In genomic region chr12:42735869-42736361, GRCh38 we compare ENCODE assay signal across 15 cellular contexts.
DNase-seq lines count a peak whose midpoint lies in the region; ATAC-seq, FAIRE-seq and TF ChIP-seq lines count a peak whose summit lies in the region.
"Had no signal": no experiment of that assay in that cellular context is flagged by ENCODE, and none has a peak within 500 bp of the region (broad histone marks: within the 10 kb centered on the region; RNA-seq: fewer than 3 reads in every experiment).

No MANE protein-coding gene starts in this region.

- POLR2A ChIA-PET in activated CD4-positive, alpha-beta T cell treated with anti-CD3 and anti-CD28 coated beads, Interleukin-2, amount 10 ng/mL, durations not matched to agents 7 days and 5 days (lab: Charles Lee), result no interaction called here

- intact Hi-C loops in gastrocnemius medialis (cut with DNase I; ENCODE audit: low total_unique reads), result no loop called here

- H3K27ac Mint-ChIP-seq in activated CD4-positive, alpha-beta T cell treated with anti-CD3 and anti-CD28 coated beads, Interleukin-2, amount 10 ng/mL, durations not matched to agents 7 days and 5 days, result no peak overlapping the region
- H3K27ac Mint-ChIP-seq: activated B cell treated with CpG ODN at 0.5 μM for 24 hours; stimulated activated memory B cell treated with anti-CD40 and anti-IgM and Interleukin-4, amounts not matched to agents 10 μg/mL and 1 μg/mL and 100 μg/mL, for 72 hours had no signal

- H3K4me1 ChIP-seq in hepatocyte (ENCODE audit: insufficient read depth) (peaks cover 22% of the 10 kb centered on the region), gastrocnemius medialis (peaks cover 30 to 39% of the 10 kb centered on the region in 2 donors)

- in situ Hi-C loops in gastrocnemius medialis (cut with MboI; ENCODE audit: low sequenced_read_pairs in 4 of 4), result no loop called here

- no peaks in the 10 kb centered on the region for H3K9me3 ChIP-seq in hepatocyte (ENCODE audit: low read depth)
- no peaks in the 10 kb centered on the region for H3K9me3 ChIP-seq in gastrocnemius medialis

- TF ChIP-seq POLR2A in gastrocnemius medialis (IDR thresholded peaks at IDR 0.05), result no peak

- H3K27me3 ChIP-seq in bronchial epithelial cell (ENCODE audit: control insufficient read depth, insufficient read depth, low read length), result no peaks in the 10 kb centered on the region
- H3K27me3 ChIP-seq in hepatocyte, result no peaks in the 10 kb centered on the region
- H3K27me3 ChIP-seq in gastrocnemius medialis, result no peaks in the 10 kb centered on the region

- peak overlapping the region; percentile 48 for H3K4me2 ChIP-seq in hepatocyte

- H3K27me3 Mint-ChIP-seq in activated CD4-positive, alpha-beta T cell treated with anti-CD3 and anti-CD28 coated beads, Interleukin-2, amount 10 ng/mL, durations not matched to agents 7 days and 5 days, result no peaks in the 10 kb centered on the region
- H3K27me3 Mint-ChIP-seq: activated B cell treated with CpG ODN at 0.5 μM for 24 hours; stimulated activated memory B cell treated with anti-CD40 and anti-IgM and Interleukin-4, amounts not matched to agents 10 μg/mL and 1 μg/mL and 100 μg/mL, for 72 hours had no signal

- no peaks in the 10 kb centered on the region for H4K20me1 ChIP-seq in hepatocyte (ENCODE audit: insufficient read depth, poor library complexity, severe bottlenecking)

- H3K36me3 ChIP-seq in bronchial epithelial cell (ENCODE audit: control insufficient read depth, insufficient read depth, low read length) (no peaks in the 10 kb centered on the region), hepatocyte (replicated peaks; ENCODE audit: insufficient read depth, low read depth) (no peaks in the 10 kb centered on the region), gastrocnemius medialis (no peaks in the 10 kb centered on the region)

- 62% methylated on average over 11 of the region's 11 CpGs for WGBS in hepatocyte (ENCODE audit: low lambda C conversion rate, missing lambda C conversion rate)

- no peaks in the 10 kb centered on the region for H3K79me2 ChIP-seq in hepatocyte

- peak; percentile 92 to 98 for ATAC-seq in gastrocnemius medialis
- ATAC-seq: stimulated activated memory B cell treated with anti-CD40 and anti-IgM and Interleukin-4, amounts not matched to agents 10 μg/mL and 1 μg/mL and 100 μg/mL, for 72 hours had no signal

- H3K9me3 Mint-ChIP-seq in activated CD4-positive, alpha-beta T cell treated with anti-CD3 and anti-CD28 coated beads, Interleukin-2, amount 10 ng/mL, durations not matched to agents 7 days and 5 days, result no peaks in the 10 kb centered on the region
- H3K9me3 Mint-ChIP-seq: activated B cell treated with CpG ODN at 0.5 μM for 24 hours; stimulated activated memory B cell treated with anti-CD40 and anti-IgM and Interleukin-4, amounts not matched to agents 10 μg/mL and 1 μg/mL and 100 μg/mL, for 72 hours had no signal

- H3K4me1 Mint-ChIP-seq in activated CD4-positive, alpha-beta T cell treated with anti-CD3 and anti-CD28 coated beads, Interleukin-2, amount 10 ng/mL, durations not matched to agents 7 days and 5 days, result no peaks in the 10 kb centered on the region
- H3K4me1 Mint-ChIP-seq: activated B cell treated with CpG ODN at 0.5 μM for 24 hours; stimulated activated memory B cell treated with anti-CD40 and anti-IgM and Interleukin-4, amounts not matched to agents 10 μg/mL and 1 μg/mL and 100 μg/mL, for 72 hours had no signal

- TF ChIP-seq CTCF in bronchial epithelial cell (IDR thresholded peaks at IDR 0.05; ENCODE audit: insufficient read depth, low read length, severe bottlenecking) (no peak), hepatocyte (IDR thresholded peaks at IDR 0.05; ENCODE audit: poor library complexity) (no peak), gastrocnemius medialis (IDR thresholded peaks at IDR 0.05 in 4 of 5, conservative IDR thresholded peaks at IDR 0.05 in 1 of 5) (no peak)

- peak; percentile 42 for DNase-seq in LHCN-M2 (ENCODE audit: low read depth)
- peak; percentile 68 for DNase-seq in bronchial epithelial cell (ENCODE audit: low read depth)
- no peak for DNase-seq in hepatocyte (ENCODE audit: low spot score)
- peak; percentile 58 to 70 for DNase-seq in gastrocnemius medialis
- no peak for DNase-seq in A172 (ENCODE audit: low spot score)
- DNase-seq in activated CD4-positive, alpha-beta T cell treated with anti-CD3 and anti-CD28 coated beads, Interleukin-2, amount 10 ng/mL, durations not matched to agents 7 days and 5 days, result no peak
- no peak for DNase-seq in NCI-H1417 treated with DMSO at 0.1 percent for 48 hours (lab: John Stamatoyannopoulos, UW)
- DNase-seq in KG1 (lab: John Stamatoyannopoulos, UW), result no peak
- DNase-seq: activated B cell treated with CpG ODN at 0.5 μM for 24 hours; activated naive CD4-positive, alpha-beta T cell treated with anti-CD3 and anti-CD28 coated beads, Interleukin-2, amount 50 U/mL, for 16 hours; C1 segment of cervical spinal cord; central memory CD4-positive, alpha-beta T cell; stimulated activated CD4-positive, alpha-beta T cell treated with anti-CD3 and anti-CD28 coated beads, Interleukin-4, amount 100 ng/mL, for 1 hour had no signal

- H3K4me3 ChIP-seq in bronchial epithelial cell (ENCODE audit: low read depth, low read length), result no peak overlapping the region
- H3K4me3 ChIP-seq in hepatocyte, result no peak overlapping the region
- no peak overlapping the region for H3K4me3 ChIP-seq in gastrocnemius medialis

- H3K9me2 ChIP-seq in hepatocyte (replicated peaks; ENCODE audit: insufficient read depth), result no peaks in the 10 kb centered on the region

- no peaks in the 10 kb centered on the region for H3K36me3 Mint-ChIP-seq in activated CD4-positive, alpha-beta T cell treated with anti-CD3 and anti-CD28 coated beads, Interleukin-2, amount 10 ng/mL, durations not matched to agents 7 days and 5 days (ENCODE audit: low read depth)
- H3K36me3 Mint-ChIP-seq: stimulated activated memory B cell treated with anti-CD40 and anti-IgM and Interleukin-4, amounts not matched to agents 10 μg/mL and 1 μg/mL and 100 μg/mL, for 72 hours had no signal

- CTCF ChIA-PET in activated CD4-positive, alpha-beta T cell treated with anti-CD3 and anti-CD28 coated beads, Interleukin-2, amount 10 ng/mL, durations not matched to agents 7 days and 5 days (lab: Charles Lee), result no interaction called here

- peak overlapping the region; percentile 5 for H2AFZ ChIP-seq in hepatocyte

- H3K27ac ChIP-seq in hepatocyte, result no peak overlapping the region
- peak overlapping the region; percentile 16 to 64 (median 56) for H3K27ac ChIP-seq in gastrocnemius medialis
- H3K27ac ChIP-seq: epithelial cell of prostate had no signal

- no peak overlapping the region for H3K4me3 Mint-ChIP-seq in activated CD4-positive, alpha-beta T cell treated with anti-CD3 and anti-CD28 coated beads, Interleukin-2, amount 10 ng/mL, durations not matched to agents 7 days and 5 days
- H3K4me3 Mint-ChIP-seq: activated B cell treated with CpG ODN at 0.5 μM for 24 hours; stimulated activated memory B cell treated with anti-CD40 and anti-IgM and Interleukin-4, amounts not matched to agents 10 μg/mL and 1 μg/mL and 100 μg/mL, for 72 hours had no signal

- FAIRE-seq in bronchial epithelial cell (lab: Jason Lieb, UNC), result no peak

Comparison
In these comparisons a context has a peak if more than half of its experiments do, and no peak if none do; other contexts are left out.
1. DNase-seq: peak in LHCN-M2 (single experiment), bronchial epithelial cell (single experiment) and gastrocnemius medialis (2 of 2); none in hepatocyte (single experiment), A172 (single experiment), activated CD4-positive, alpha-beta T cell treated with anti-CD3 and anti-CD28 coated beads, Interleukin-2, amount 10 ng/mL, durations not matched to agents 7 days and 5 days (single experiment), NCI-H1417 treated with DMSO at 0.1 percent for 48 hours (single experiment) and KG1 (single experiment).